Comparison of ENCODE assay signal across 2 cellular contexts in genomic region chr15:41958002-41958420, GRCh38.
TF ChIP-seq lines count a peak whose summit lies in the region.

No MANE protein-coding gene starts in this region.

TF ChIP-seq in WTC11, 78 proteins besides CTCF, POLR2A, EP300 and RAD21 (continued from another document):
- no peak for TF ChIP-seq HMGXB4 (CRISPR knock-in tag; IDR thresholded peaks at IDR 0.05)
- no peak for TF ChIP-seq TEAD4 (CRISPR knock-in tag; IDR thresholded peaks at IDR 0.05)
- no peak for TF ChIP-seq FOXK1 (CRISPR knock-in tag; IDR thresholded peaks at IDR 0.05)
- no peak for TF ChIP-seq ZBTB21 (CRISPR knock-in tag; IDR thresholded peaks at IDR 0.05; ENCODE audit: borderline replicate concordance)
- TF ChIP-seq E2F4 (CRISPR knock-in tag; IDR thresholded peaks at IDR 0.05; ENCODE audit: borderline replicate concordance, low read depth), result no peak
- TF ChIP-seq PRRX2 (CRISPR knock-in tag; IDR thresholded peaks at IDR 0.05), result no peak
- no peak for TF ChIP-seq FOXP4 (CRISPR knock-in tag; IDR thresholded peaks at IDR 0.05)
- no peak for TF ChIP-seq MXD4 (CRISPR knock-in tag; IDR thresholded peaks at IDR 0.05; ENCODE audit: borderline replicate concordance)
- no peak for TF ChIP-seq ZNF317 (CRISPR knock-in tag; IDR thresholded peaks at IDR 0.05; ENCODE audit: borderline replicate concordance, low read depth)
- no peak for TF ChIP-seq ATF3 (CRISPR knock-in tag; conservative IDR thresholded peaks at IDR 0.05)
- TF ChIP-seq ELF4 (CRISPR knock-in tag; IDR thresholded peaks at IDR 0.05; ENCODE audit: low read depth), result no peak
- TF ChIP-seq ZNF416 (CRISPR knock-in tag; IDR thresholded peaks at IDR 0.05), result no peak
- TF ChIP-seq ZNF396 (CRISPR knock-in tag; IDR thresholded peaks at IDR 0.05; ENCODE audit: borderline replicate concordance), result no peak
- no peak for TF ChIP-seq NFE2L1 (CRISPR knock-in tag; IDR thresholded peaks at IDR 0.05)
- no peak for TF ChIP-seq NR2C2 (CRISPR knock-in tag; IDR thresholded peaks at IDR 0.05)

TF ChIP-seq in GM23338, 12 proteins besides CTCF, POLR2A, EP300 and RAD21 (continued from another document):
- TF ChIP-seq REST (IDR thresholded peaks at IDR 0.05; ENCODE audit: unreplicated experiment) (no peak), EZH2 (IDR thresholded peaks at IDR 0.05; ENCODE audit: low read depth, unreplicated experiment) (no peak), EZH2phosphoT487 (IDR thresholded peaks at IDR 0.05; ENCODE audit: unreplicated experiment) (no peak), STAT1 (IDR thresholded peaks at IDR 0.05; ENCODE audit: unreplicated experiment) (no peak), ZNF114 (CRISPR knock-in tag; IDR thresholded peaks at IDR 0.05) (no peak), ZNF331 (CRISPR knock-in tag; IDR thresholded peaks at IDR 0.05; ENCODE audit: low read depth) (no peak), CREB1 (CRISPR knock-in tag; IDR thresholded peaks at IDR 0.05; ENCODE audit: low read depth) (no peak), JUNB (IDR thresholded peaks at IDR 0.05; ENCODE audit: unreplicated experiment) (no peak), ZNF462 (CRISPR knock-in tag; IDR thresholded peaks at IDR 0.05) (no peak)
